In the genomic region with DNA sequence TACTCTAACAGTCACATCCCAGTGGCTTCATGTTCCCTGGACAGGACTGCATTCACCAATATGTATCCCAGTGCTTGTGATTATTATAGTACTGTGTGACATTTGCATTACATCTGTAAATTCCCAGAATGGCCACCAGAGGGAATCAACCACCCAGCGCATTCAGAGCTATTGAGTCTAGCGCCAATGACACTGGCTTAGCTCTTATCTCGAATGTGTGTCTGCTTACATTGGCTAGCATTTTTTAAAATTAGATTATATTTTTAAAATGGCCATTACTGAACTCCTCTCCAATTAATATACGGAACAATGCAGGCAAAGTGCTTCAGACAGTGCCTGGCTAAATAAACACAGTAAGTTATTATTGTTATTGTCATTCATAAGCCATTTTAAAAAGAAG, we compare ENCODE assay signal across 7 cellular contexts. TPM values are rescaled to one million over a fixed set of nuclear protein-coding genes. Genes with fewer than 3 reads are reported as not detected.
DNase-seq lines count a peak whose midpoint lies in the region; ATAC-seq and TF ChIP-seq lines count a peak whose summit lies in the region.

No MANE protein-coding gene starts in this region.

- H3K79me2 ChIP-seq in OCI-LY3 (ENCODE audit: low read length) (no peaks in the 10 kb centered on the region), hepatocyte (no peaks in the 10 kb centered on the region)

- intact Hi-C loops in gastrocnemius medialis (cut with DNase I; ENCODE audit: low total_unique reads): loop anchor here (1.0 kb wide), 3 partner anchors 180 to 486 kb away; no protein-coding TSS in a partner anchor

- in situ Hi-C loops in KBM-7 (cut with MboI; ENCODE audit: low pct_unique_long_range_greater_than_20kb, low sequenced_read_pairs): loop anchor here (25.0 kb wide), 1 partner anchor 490 kb away; no protein-coding TSS in a partner anchor
- in situ Hi-C loops in astrocyte of the cerebellum (cut with HindIII; ENCODE audit: low sequenced_read_pairs): loop anchor here (5.0 kb wide), 1 partner anchor 490 kb away; no protein-coding TSS in a partner anchor
- in situ Hi-C loops in gastrocnemius medialis (cut with MboI; ENCODE audit: low sequenced_read_pairs in 4 of 4): loop anchor here (5.0 kb wide), 4 partner anchors 180 to 485 kb away; no protein-coding TSS in a partner anchor

- no peak overlapping the region for H3K27ac ChIP-seq in OCI-LY3 (ENCODE audit: low read length)
- H3K27ac ChIP-seq in hepatocyte: no peak overlapping the region
- no peak overlapping the region for H3K27ac ChIP-seq in gastrocnemius medialis

- ATAC-seq in GM21529 (IDR thresholded peaks at IDR 0.05; ENCODE audit: unreplicated experiment): peak; percentile 86
- peak; percentile 96 to 97 for ATAC-seq in gastrocnemius medialis

- DNase-seq in ELF-1 (ENCODE audit: low read depth, low spot score) (peak; percentile 39), KBM-7 (peak; percentile 63), astrocyte of the cerebellum (ENCODE audit: low read depth) (peak; percentile 55), hepatocyte (ENCODE audit: low spot score) (peak; percentile 83), gastrocnemius medialis (peak in 1 of 2 donors; percentile 29)

- no peak overlapping the region for H3K9ac ChIP-seq in OCI-LY3 (ENCODE audit: low read length)

- peaks cover 5% of the 10 kb centered on the region for H3K4me1 ChIP-seq in OCI-LY3 (ENCODE audit: low read length)
- H3K4me1 ChIP-seq in hepatocyte (ENCODE audit: insufficient read depth): no peaks in the 10 kb centered on the region
- H3K4me1 ChIP-seq in gastrocnemius medialis: peaks cover 0 to 4% of the 10 kb centered on the region in 2 donors

- 1% methylated on average over 4 of the region's 4 CpGs for WGBS in hepatocyte (ENCODE audit: low lambda C conversion rate, missing lambda C conversion rate)

- H3K9me3 ChIP-seq in OCI-LY3 (ENCODE audit: insufficient read depth, low read length) (no peaks in the 10 kb centered on the region), hepatocyte (ENCODE audit: low read depth) (no peaks in the 10 kb centered on the region), gastrocnemius medialis (no peaks in the 10 kb centered on the region)

- H3K4me2 ChIP-seq in OCI-LY3 (ENCODE audit: low read length) (no peak overlapping the region), hepatocyte (peak overlapping the region; percentile 40)

- no peaks in the 10 kb centered on the region for H3K9me2 ChIP-seq in hepatocyte (replicated peaks; ENCODE audit: insufficient read depth)

- TF ChIP-seq CTCF in OCI-LY3 (IDR thresholded peaks at IDR 0.05; ENCODE audit: low read depth, low read length): peak; percentile 62
- TF ChIP-seq CTCF in astrocyte of the cerebellum (IDR thresholded peaks at IDR 0.05; ENCODE audit: low read depth, low read length, missing control alignments): peak; percentile 91
- peak; percentile 80 for TF ChIP-seq CTCF in hepatocyte (IDR thresholded peaks at IDR 0.05; ENCODE audit: poor library complexity)
- TF ChIP-seq CTCF in gastrocnemius medialis (IDR thresholded peaks at IDR 0.05 in 4 of 5, conservative IDR thresholded peaks at IDR 0.05 in 1 of 5): peak; percentile 70 to 92 (median 76)

- no peak for TF ChIP-seq POLR2A in gastrocnemius medialis (IDR thresholded peaks at IDR 0.05)

- H3K36me3 ChIP-seq in OCI-LY3 (replicated peaks; ENCODE audit: low read depth, low read length): no peaks in the 10 kb centered on the region
- H3K36me3 ChIP-seq in hepatocyte (replicated peaks; ENCODE audit: insufficient read depth, low read depth): no peaks in the 10 kb centered on the region
- no peaks in the 10 kb centered on the region for H3K36me3 ChIP-seq in gastrocnemius medialis

- H3K4me3 ChIP-seq in OCI-LY3 (ENCODE audit: low read length): no peak overlapping the region
- no peak overlapping the region for H3K4me3 ChIP-seq in astrocyte of the cerebellum (ENCODE audit: low read depth, low read length)
- no peak overlapping the region for H3K4me3 ChIP-seq in hepatocyte
- no peak overlapping the region for H3K4me3 ChIP-seq in gastrocnemius medialis

- H2AFZ ChIP-seq in OCI-LY3 (ENCODE audit: low read depth, low read length) (no peak overlapping the region), hepatocyte (no peak overlapping the region)

- H4K20me1 ChIP-seq in OCI-LY3 (ENCODE audit: insufficient read depth, low read length) (no peaks in the 10 kb centered on the region), hepatocyte (ENCODE audit: insufficient read depth, poor library complexity, severe bottlenecking) (no peaks in the 10 kb centered on the region)

- H3K27me3 ChIP-seq in OCI-LY3 (ENCODE audit: low read depth, low read length) (peaks cover 40% of the 10 kb centered on the region), hepatocyte (peaks cover 3% of the 10 kb centered on the region), gastrocnemius medialis (peaks cover 0 to 7% (median 0%) of the 10 kb centered on the region in 3 donors)

RNA-seq across cellular contexts. Expression of a gene that starts 36.3 kb away (rescaled TPM):
- total RNA-seq in hepatocyte: 3.0 and 4.6 TPM in 2 replicates
- 1.2 and 2.5 TPM in 2 replicates for polyA plus RNA-seq in hepatocyte
- total RNA-seq in gastrocnemius medialis: 1 to 10 TPM in 1 of 4 donors, under 1 TPM in 3; 0.25 to 1.2 (median 0.63) TPM
